In genomic region chr4:184024637-184025036, GRCh38 we compare ENCODE assay signal across 29 cellular contexts.
"Had no signal": no experiment of that assay in that cellular context is flagged by ENCODE, and none has a peak within 500 bp of the region (broad histone marks: within the 10 kb centered on the region; RNA-seq: fewer than 3 reads in every experiment).

No MANE protein-coding gene starts in this region.

- H3K9me3 Mint-ChIP-seq: activated CD4-positive, alpha-beta memory T cell treated with anti-CD3 and anti-CD28 coated beads for 36 hours; activated CD4-positive, alpha-beta T cell treated with anti-CD3 and anti-CD28 coated beads, Interleukin-2, amount 10 ng/mL, durations not matched to agents 24 days and 14 days; activated naive CD4-positive, alpha-beta T cell treated with anti-CD3 and anti-CD28 coated beads, Interleukin-2, amount 10 ng/mL, durations not matched to agents 7 days and 5 days; activated naive CD4-positive, alpha-beta T cell treated with anti-CD3 and anti-CD28 coated beads, Interleukin-2, amount 50 U/mL, for 72 hours; activated naive CD8-positive, alpha-beta T cell treated with anti-CD3 and anti-CD28 coated beads, Interleukin-2, amount 10 ng/mL, durations not matched to agents 7 days and 5 days; activated T-cell treated with anti-CD3 and anti-CD28 coated beads, Interleukin-2, amount 50 U/mL, for 72 hours; brain; effector memory CD8-positive, alpha-beta T cell had no signal

- DNase-seq: activated CD4-positive, alpha-beta memory T cell treated with anti-CD3 and anti-CD28 coated beads for 36 hours; activated CD4-positive, alpha-beta T cell treated with anti-CD3 and anti-CD28 coated beads for 36 hours; activated CD4-positive, alpha-beta T cell treated with anti-CD3 and anti-CD28 coated beads, Interleukin-2, amount 10 ng/mL, durations not matched to agents 24 days and 14 days; activated CD4-positive, CD25-positive, alpha-beta regulatory T cell; activated CD4-positive, CD25-positive, alpha-beta regulatory T cell treated with anti-CD3 and anti-CD28 coated beads, Interleukin-2, amount 50 U/mL, for 72 hours; activated CD8-positive, alpha-beta memory T cell treated with anti-CD3 and anti-CD28 coated beads, Interleukin-2, amount 10 ng/mL, durations not matched to agents 7 days and 5 days; activated CD8-positive, alpha-beta memory T cell treated with anti-CD3 and anti-CD28 coated beads, Interleukin-2, amount 50 U/mL, for 4 hours; activated CD8-positive, alpha-beta T cell treated with anti-CD3 and anti-CD28 coated beads, Interleukin-2, amount 10 ng/mL, durations not matched to agents 7 days and 5 days; activated gamma-delta T cell; activated naive CD4-positive, alpha-beta T cell; activated naive CD4-positive, alpha-beta T cell treated with anti-CD3 and anti-CD28 coated beads, Interleukin-2, amount 10 ng/mL, durations not matched to agents 7 days and 5 days; activated naive CD8-positive, alpha-beta T cell treated with anti-CD3 and anti-CD28 coated beads, Interleukin-2, amount 10 ng/mL, durations not matched to agents 7 days and 5 days; activated T-cell treated with anti-CD3 and anti-CD28 coated beads, Interleukin-2, amount 50 U/mL, for 1 hour; activated T-cell treated with anti-CD3 and anti-CD28 coated beads, Interleukin-2, amount 50 U/mL, for 72 hours; caudate nucleus; cortex of kidney; dermis blood vessel endothelial cell; effector CD4-positive, alpha-beta T cell; effector memory CD8-positive, alpha-beta T cell; foreskin keratinocyte; gastrocnemius medialis; glutamatergic neuron; heart left ventricle; T-helper 2 cell had no signal

- H3K27ac Mint-ChIP-seq: activated CD4-positive, alpha-beta memory T cell treated with anti-CD3 and anti-CD28 coated beads for 36 hours; activated CD4-positive, alpha-beta T cell treated with anti-CD3 and anti-CD28 coated beads for 36 hours; activated CD4-positive, alpha-beta T cell treated with anti-CD3 and anti-CD28 coated beads, Interleukin-2, amount 10 ng/mL, durations not matched to agents 24 days and 14 days; activated CD8-positive, alpha-beta memory T cell treated with anti-CD3 and anti-CD28 coated beads, Interleukin-2, amount 10 ng/mL, durations not matched to agents 7 days and 5 days; activated CD8-positive, alpha-beta T cell treated with anti-CD3 and anti-CD28 coated beads, Interleukin-2, amount 10 ng/mL, durations not matched to agents 7 days and 5 days; activated naive CD4-positive, alpha-beta T cell treated with anti-CD3 and anti-CD28 coated beads, Interleukin-2, amount 10 ng/mL, durations not matched to agents 7 days and 5 days; activated naive CD4-positive, alpha-beta T cell treated with anti-CD3 and anti-CD28 coated beads, Interleukin-2, amount 50 U/mL, for 72 hours; activated naive CD8-positive, alpha-beta T cell treated with anti-CD3 and anti-CD28 coated beads, Interleukin-2, amount 10 ng/mL, durations not matched to agents 7 days and 5 days; activated T-cell treated with anti-CD3 and anti-CD28 coated beads, Interleukin-2, amount 50 U/mL, for 72 hours; brain; effector memory CD8-positive, alpha-beta T cell had no signal

- H3K27ac ChIP-seq: ascending aorta, breast epithelium, epithelial cell of prostate, foreskin keratinocyte, gastrocnemius medialis, heart left ventricle had no signal

- H3K4me3 ChIP-seq: ascending aorta, breast epithelium, gastrocnemius medialis, heart left ventricle had no signal

- H3K27me3 ChIP-seq: ascending aorta, breast epithelium, foreskin keratinocyte, gastrocnemius medialis, heart left ventricle had no signal

- ATAC-seq: activated CD4-positive, alpha-beta T cell treated with anti-CD3 and anti-CD28 coated beads for 36 hours; activated CD8-positive, alpha-beta memory T cell treated with anti-CD3 and anti-CD28 coated beads, Interleukin-2, amount 10 ng/mL, durations not matched to agents 7 days and 5 days; activated CD8-positive, alpha-beta T cell treated with anti-CD3 and anti-CD28 coated beads, Interleukin-2, amount 10 ng/mL, durations not matched to agents 7 days and 5 days; activated naive CD4-positive, alpha-beta T cell treated with anti-CD3 and anti-CD28 coated beads, Interleukin-2, amount 50 U/mL, for 72 hours; activated T-cell treated with anti-CD3 and anti-CD28 coated beads, Interleukin-2, amount 50 U/mL, for 72 hours; effector memory CD8-positive, alpha-beta T cell; foreskin keratinocyte; gastrocnemius medialis; heart left ventricle had no signal

- H3K4me1 ChIP-seq: ascending aorta, breast epithelium had no signal

- H3K27me3 Mint-ChIP-seq: brain had no signal

- H3K36me3 ChIP-seq: ascending aorta, breast epithelium, gastrocnemius medialis, heart left ventricle had no signal

- H3K36me3 Mint-ChIP-seq: activated CD4-positive, alpha-beta memory T cell treated with anti-CD3 and anti-CD28 coated beads for 36 hours; activated CD8-positive, alpha-beta memory T cell treated with anti-CD3 and anti-CD28 coated beads, Interleukin-2, amount 10 ng/mL, durations not matched to agents 7 days and 5 days; activated naive CD4-positive, alpha-beta T cell treated with anti-CD3 and anti-CD28 coated beads, Interleukin-2, amount 10 ng/mL, durations not matched to agents 7 days and 5 days; activated naive CD4-positive, alpha-beta T cell treated with anti-CD3 and anti-CD28 coated beads, Interleukin-2, amount 50 U/mL, for 72 hours; activated naive CD8-positive, alpha-beta T cell treated with anti-CD3 and anti-CD28 coated beads, Interleukin-2, amount 10 ng/mL, durations not matched to agents 7 days and 5 days had no signal

- H3K9me3 ChIP-seq: ascending aorta, breast epithelium, gastrocnemius medialis, heart left ventricle had no signal

- H3K4me3 Mint-ChIP-seq: activated CD4-positive, alpha-beta memory T cell treated with anti-CD3 and anti-CD28 coated beads for 36 hours; activated CD4-positive, alpha-beta T cell treated with anti-CD3 and anti-CD28 coated beads for 36 hours; activated CD4-positive, alpha-beta T cell treated with anti-CD3 and anti-CD28 coated beads, Interleukin-2, amount 10 ng/mL, durations not matched to agents 24 days and 14 days; activated CD8-positive, alpha-beta memory T cell treated with anti-CD3 and anti-CD28 coated beads, Interleukin-2, amount 10 ng/mL, durations not matched to agents 7 days and 5 days; activated CD8-positive, alpha-beta T cell treated with anti-CD3 and anti-CD28 coated beads, Interleukin-2, amount 10 ng/mL, durations not matched to agents 7 days and 5 days; activated naive CD4-positive, alpha-beta T cell treated with anti-CD3 and anti-CD28 coated beads, Interleukin-2, amount 10 ng/mL, durations not matched to agents 7 days and 5 days; activated naive CD8-positive, alpha-beta T cell treated with anti-CD3 and anti-CD28 coated beads, Interleukin-2, amount 10 ng/mL, durations not matched to agents 7 days and 5 days; activated T-cell treated with anti-CD3 and anti-CD28 coated beads, Interleukin-2, amount 50 U/mL, for 72 hours; brain; effector memory CD8-positive, alpha-beta T cell had no signal
